ENCODE assay signal across 16 cellular contexts in the genomic region with DNA sequence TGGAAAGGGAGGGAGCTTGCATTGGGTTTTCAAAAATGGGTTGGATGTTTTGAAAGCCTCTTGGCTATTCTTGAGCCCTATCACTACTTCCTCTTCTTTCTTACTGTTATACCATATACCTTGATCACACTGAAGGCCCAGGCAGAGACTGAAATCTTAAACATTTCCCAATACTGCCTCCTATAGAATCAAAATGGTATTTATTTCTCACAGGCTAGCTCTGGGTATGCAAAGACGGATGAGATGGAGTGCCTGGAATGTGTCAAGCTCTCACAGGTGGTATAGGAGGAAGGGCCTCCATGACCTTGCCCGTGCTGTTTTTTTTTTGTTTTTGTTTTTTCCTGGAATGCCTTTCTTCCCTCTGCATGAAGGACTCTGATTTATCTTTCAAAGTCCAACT.
DNase-seq lines count a peak whose midpoint lies in the region; ATAC-seq and TF ChIP-seq lines count a peak whose summit lies in the region.
"Had no signal": no experiment of that assay in that cellular context is flagged by ENCODE, and none has a peak within 500 bp of the region (broad histone marks: within the 10 kb centered on the region; RNA-seq: fewer than 3 reads in every experiment).

No MANE protein-coding gene starts in this region.

- H3K9ac ChIP-seq in Karpas-422 (ENCODE audit: low read length) (no peak overlapping the region), mesendoderm (ENCODE audit: low read length) (no peak overlapping the region)

- H3K27ac ChIP-seq in Karpas-422 (ENCODE audit: low read length) = no peak overlapping the region
- H3K27ac ChIP-seq in mesendoderm (ENCODE audit: low read depth, low read length) = no peak overlapping the region
- H3K27ac ChIP-seq: body of pancreas, left lung, vagina had no signal

- H4K8ac ChIP-seq in mesendoderm (ENCODE audit: low read depth, low read length) = no peak overlapping the region

- H3K9me3 ChIP-seq in Karpas-422 (ENCODE audit: low read length) = no peaks in the 10 kb centered on the region
- H3K9me3 ChIP-seq: body of pancreas, left lung, spleen, vagina had no signal

- H3K23ac ChIP-seq in mesendoderm (ENCODE audit: low read length) = no peak overlapping the region

- no peak overlapping the region for H3K27ac Mint-ChIP-seq in WTC11
- H3K27ac Mint-ChIP-seq: activated naive CD8-positive, alpha-beta T cell treated with anti-CD3 and anti-CD28 coated beads, Interleukin-2, amount 10 ng/mL, durations not matched to agents 7 days and 5 days had no signal

- H3K36me3 Mint-ChIP-seq in WTC11 = no peaks in the 10 kb centered on the region
- H3K36me3 Mint-ChIP-seq: activated naive CD8-positive, alpha-beta T cell treated with anti-CD3 and anti-CD28 coated beads, Interleukin-2, amount 10 ng/mL, durations not matched to agents 7 days and 5 days had no signal

- TF ChIP-seq CTCF in GM12864 (IDR thresholded peaks at IDR 0.05; ENCODE audit: low read depth, low read length, missing control alignments) (peak; percentile 9), WTC11 (IDR thresholded peaks at IDR 0.05) (no peak)

- H3K4me2 ChIP-seq in Karpas-422 (ENCODE audit: low read depth, low read length, poor library complexity, severe bottlenecking) = no peak overlapping the region
- H3K4me2 ChIP-seq in mesendoderm (ENCODE audit: low read length) = no peak overlapping the region

- no peak overlapping the region for H2AK5ac ChIP-seq in mesendoderm (ENCODE audit: low read length)

- no peaks in the 10 kb centered on the region for H4K20me1 ChIP-seq in Karpas-422 (ENCODE audit: insufficient read depth, low read depth, low read length)

- no peaks in the 10 kb centered on the region for H3K9me3 Mint-ChIP-seq in WTC11
- H3K9me3 Mint-ChIP-seq: activated naive CD8-positive, alpha-beta T cell treated with anti-CD3 and anti-CD28 coated beads, Interleukin-2, amount 10 ng/mL, durations not matched to agents 7 days and 5 days had no signal

- no peaks in the 10 kb centered on the region for H3K79me1 ChIP-seq in mesendoderm (ENCODE audit: low read length)

- H3K27me3 Mint-ChIP-seq in WTC11 (ENCODE audit: low read depth) = no peaks in the 10 kb centered on the region; the same call in 1 of the 2 replicates

- H3K36me3 ChIP-seq in Karpas-422 (ENCODE audit: insufficient read depth, low read length) (no peaks in the 10 kb centered on the region), mesendoderm (ENCODE audit: control insufficient read depth, insufficient read depth, low read length) (no peaks in the 10 kb centered on the region)
- H3K36me3 ChIP-seq: left lung, spleen, vagina had no signal

- no CpG with 5 or more reads among the region's 2 CpGs for WGBS in mesendoderm (ENCODE audit: extremely low coverage, insufficient coverage, low lambda C conversion rate)

- H3K4me3 Mint-ChIP-seq in WTC11 = no peak overlapping the region
- H3K4me3 Mint-ChIP-seq: activated naive CD8-positive, alpha-beta T cell treated with anti-CD3 and anti-CD28 coated beads, Interleukin-2, amount 10 ng/mL, durations not matched to agents 7 days and 5 days; neural crest cell had no signal

- no peak overlapping the region for H2BK5ac ChIP-seq in mesendoderm (ENCODE audit: low read length)

- H3K4ac ChIP-seq in mesendoderm (ENCODE audit: low read depth, low read length) = no peak overlapping the region

- DNase-seq in GM12864 (ENCODE audit: low read depth) (no peak), Karpas-422 (peak; percentile 66), WTC11 (ENCODE audit: low spot score) (no peak), mesendoderm (peak; percentile 67), NCI-H2029 treated with DMSO at 0.1 percent for 48 hours (lab: John Stamatoyannopoulos, UW) (no peak), islet precursor cell (no peak), NCI-H2107 treated with DMSO at 0.1 percent for 48 hours (lab: John Stamatoyannopoulos, UW; ENCODE audit: unreplicated experiment) (no peak)
- DNase-seq: activated naive CD8-positive, alpha-beta T cell treated with anti-CD3 and anti-CD28 coated beads, Interleukin-2, amount 10 ng/mL, durations not matched to agents 7 days and 5 days; body of pancreas; left lung; NCI-H446; Right ventricle myocardium superior; spleen; stimulated activated CD8-positive, alpha-beta memory T cell treated with anti-CD3 and anti-CD28 coated beads, Interleukin-4, amount 100 ng/mL, for 48 hours had no signal

- H3K4me1 Mint-ChIP-seq in WTC11 = no peaks in the 10 kb centered on the region
- H3K4me1 Mint-ChIP-seq: activated naive CD8-positive, alpha-beta T cell treated with anti-CD3 and anti-CD28 coated beads, Interleukin-2, amount 10 ng/mL, durations not matched to agents 7 days and 5 days had no signal

- H3K9me2 ChIP-seq in Karpas-422 (replicated peaks; ENCODE audit: insufficient read depth, low read length) = no peaks in the 10 kb centered on the region

- no peak overlapping the region for H3K4me3 ChIP-seq in GM12864 (ENCODE audit: low read depth, low read length)
- H3K4me3 ChIP-seq in Karpas-422 (ENCODE audit: low read length) = no peak overlapping the region
- H3K4me3 ChIP-seq in mesendoderm (ENCODE audit: low read length) = no peak overlapping the region
- H3K4me3 ChIP-seq: body of pancreas, left lung, spleen, vagina had no signal

- H3K27me3 ChIP-seq in Karpas-422 (ENCODE audit: low read length) = no peaks in the 10 kb centered on the region
- H3K27me3 ChIP-seq in mesendoderm (ENCODE audit: insufficient read depth, low read length, poor library complexity) = no peaks in the 10 kb centered on the region
- H3K27me3 ChIP-seq: body of pancreas, left lung, vagina had no signal

- no peak overlapping the region for H3K18ac ChIP-seq in mesendoderm (ENCODE audit: low read length)

- no peak overlapping the region for H4K5ac ChIP-seq in mesendoderm (ENCODE audit: low read length)

- CTCF ChIA-PET in WTC11 (lab: Charles Lee) = interaction anchor here (0.7 to 1.2 kb wide), 7 partner anchors 8 to 108 kb away, joined by 3 to 8 read pairs (median 3); no protein-coding TSS in a partner anchor

- POLR2A ChIA-PET in WTC11 (lab: Charles Lee) = no interaction called here

- no peak overlapping the region for H2BK120ac ChIP-seq in mesendoderm (ENCODE audit: low read depth, low read length)

- H3K4me1 ChIP-seq in Karpas-422 (ENCODE audit: low read length) (no peaks in the 10 kb centered on the region), mesendoderm (ENCODE audit: control insufficient read depth, low read depth, low read length) (no peaks in the 10 kb centered on the region)
- H3K4me1 ChIP-seq: left lung had no signal

- peak; percentile 95 for ATAC-seq in WTC11
- ATAC-seq: body of pancreas, left lung had no signal

- H2BK15ac ChIP-seq in mesendoderm (replicated peaks; ENCODE audit: low read depth) = no peak overlapping the region

- H3K79me2 ChIP-seq in Karpas-422 (ENCODE audit: low read length) (no peaks in the 10 kb centered on the region), mesendoderm (ENCODE audit: control insufficient read depth, insufficient read depth, low read length) (no peaks in the 10 kb centered on the region)

- no peak overlapping the region for H3K56ac ChIP-seq in mesendoderm (ENCODE audit: low read length)

- H2AFZ ChIP-seq in Karpas-422 (ENCODE audit: low read length) = no peak overlapping the region

TF ChIP-seq in WTC11, 78 proteins besides CTCF, POLR2A, EP300 and RAD21 (continues in another document):
- TF ChIP-seq, protein P1, sequence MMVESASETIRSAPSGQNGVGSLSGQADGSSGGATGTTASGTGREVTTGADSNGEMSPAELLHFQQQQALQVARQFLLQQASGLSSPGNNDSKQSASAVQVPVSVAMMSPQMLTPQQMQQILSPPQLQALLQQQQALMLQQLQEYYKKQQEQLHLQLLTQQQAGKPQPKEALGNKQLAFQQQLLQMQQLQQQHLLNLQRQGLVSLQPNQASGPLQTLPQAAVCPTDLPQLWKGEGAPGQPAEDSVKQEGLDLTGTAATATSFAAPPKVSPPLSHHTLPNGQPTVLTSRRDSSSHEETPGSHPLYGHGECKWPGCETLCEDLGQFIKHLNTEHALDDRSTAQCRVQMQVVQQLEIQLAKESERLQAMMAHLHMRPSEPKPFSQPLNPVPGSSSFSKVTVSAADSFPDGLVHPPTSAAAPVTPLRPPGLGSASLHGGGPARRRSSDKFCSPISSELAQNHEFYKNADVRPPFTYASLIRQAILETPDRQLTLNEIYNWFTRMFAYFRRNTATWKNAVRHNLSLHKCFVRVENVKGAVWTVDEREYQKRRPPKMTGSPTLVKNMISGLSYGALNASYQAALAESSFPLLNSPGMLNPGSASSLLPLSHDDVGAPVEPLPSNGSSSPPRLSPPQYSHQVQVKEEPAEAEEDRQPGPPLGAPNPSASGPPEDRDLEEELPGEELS (CRISPR knock-in tag; IDR thresholded peaks at IDR 0.05) = no peak
- TF ChIP-seq, protein P2, sequence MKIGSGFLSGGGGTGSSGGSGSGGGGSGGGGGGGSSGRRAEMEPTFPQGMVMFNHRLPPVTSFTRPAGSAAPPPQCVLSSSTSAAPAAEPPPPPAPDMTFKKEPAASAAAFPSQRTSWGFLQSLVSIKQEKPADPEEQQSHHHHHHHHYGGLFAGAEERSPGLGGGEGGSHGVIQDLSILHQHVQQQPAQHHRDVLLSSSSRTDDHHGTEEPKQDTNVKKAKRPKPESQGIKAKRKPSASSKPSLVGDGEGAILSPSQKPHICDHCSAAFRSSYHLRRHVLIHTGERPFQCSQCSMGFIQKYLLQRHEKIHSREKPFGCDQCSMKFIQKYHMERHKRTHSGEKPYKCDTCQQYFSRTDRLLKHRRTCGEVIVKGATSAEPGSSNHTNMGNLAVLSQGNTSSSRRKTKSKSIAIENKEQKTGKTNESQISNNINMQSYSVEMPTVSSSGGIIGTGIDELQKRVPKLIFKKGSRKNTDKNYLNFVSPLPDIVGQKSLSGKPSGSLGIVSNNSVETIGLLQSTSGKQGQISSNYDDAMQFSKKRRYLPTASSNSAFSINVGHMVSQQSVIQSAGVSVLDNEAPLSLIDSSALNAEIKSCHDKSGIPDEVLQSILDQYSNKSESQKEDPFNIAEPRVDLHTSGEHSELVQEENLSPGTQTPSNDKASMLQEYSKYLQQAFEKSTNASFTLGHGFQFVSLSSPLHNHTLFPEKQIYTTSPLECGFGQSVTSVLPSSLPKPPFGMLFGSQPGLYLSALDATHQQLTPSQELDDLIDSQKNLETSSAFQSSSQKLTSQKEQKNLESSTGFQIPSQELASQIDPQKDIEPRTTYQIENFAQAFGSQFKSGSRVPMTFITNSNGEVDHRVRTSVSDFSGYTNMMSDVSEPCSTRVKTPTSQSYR (CRISPR knock-in tag; IDR thresholded peaks at IDR 0.05) = no peak

Comparison
In these comparisons a context has a peak if more than half of its experiments do, and no peak if none do; other contexts are left out.
1. DNase-seq: peak in Karpas-422 (single experiment) and mesendoderm (single experiment); none in GM12864 (single experiment), WTC11 (single experiment), NCI-H2029 treated with DMSO at 0.1 percent for 48 hours (single experiment), islet precursor cell (single experiment) and NCI-H2107 treated with DMSO at 0.1 percent for 48 hours (single experiment).